ENCODE assay signal across 8 cellular contexts in genomic region chr22:30922151-30922611, GRCh38. TPM values are rescaled to one million over a fixed set of nuclear protein-coding genes. Genes with fewer than 3 reads are reported as not detected.
A peak's percentile ranks its signal among the peaks of the same experiment; 100 is the strongest.
DNase-seq lines count a peak whose midpoint lies in the region; ATAC-seq, FAIRE-seq and TF ChIP-seq lines count a peak whose summit lies in the region.

No MANE protein-coding gene starts in this region.

- no peak overlapping the region for H3K4me3 ChIP-seq in GM12865 (ENCODE audit: low read depth, low read length)
- peak overlapping the region; percentile 16 to 38 for H3K4me3 ChIP-seq in right atrium auricular region

- H3K4me1 Mint-ChIP-seq in activated naive CD4-positive, alpha-beta T cell treated with anti-CD3 and anti-CD28 coated beads for 36 hours (ENCODE audit: low read depth) = peaks cover 7% of the 10 kb centered on the region

- no peak for FAIRE-seq in HTR-8/SVneo (lab: Jason Lieb, UNC)

- intact Hi-C loops in activated naive CD4-positive, alpha-beta T cell treated with anti-CD3 and anti-CD28 coated beads for 36 hours (cut with micrococcal nuclease) = no loop called here

- H3K4me3 Mint-ChIP-seq in activated naive CD4-positive, alpha-beta T cell treated with anti-CD3 and anti-CD28 coated beads for 36 hours = peak overlapping the region; percentile 75

- no peaks in the 10 kb centered on the region for H3K27me3 ChIP-seq in right atrium auricular region

- CTCF ChIA-PET in activated naive CD4-positive, alpha-beta T cell treated with anti-CD3 and anti-CD28 coated beads for 36 hours (lab: Charles Lee) = interaction anchor here (0.6 to 2.5 kb wide), 9 partner anchors 19 to 745 kb away, joined by 3 to 19 read pairs (median 4); no protein-coding TSS in a partner anchor

- no peaks in the 10 kb centered on the region for H3K9me3 ChIP-seq in right atrium auricular region

- H3K27ac ChIP-seq in right atrium auricular region = no peak overlapping the region

- TF ChIP-seq CTCF in GM12865 (IDR thresholded peaks at IDR 0.05; ENCODE audit: insufficient read depth, low read depth, low read length, missing control alignments) = no peak
- no peak for TF ChIP-seq CTCF in right atrium auricular region (IDR thresholded peaks at IDR 0.05)

- H3K36me3 ChIP-seq in right atrium auricular region = peaks cover 8% of the 10 kb centered on the region

- peaks cover 12% of the 10 kb centered on the region for H3K36me3 Mint-ChIP-seq in activated naive CD4-positive, alpha-beta T cell treated with anti-CD3 and anti-CD28 coated beads for 36 hours (ENCODE audit: low read depth)

- no peaks in the 10 kb centered on the region for H3K27me3 Mint-ChIP-seq in activated naive CD4-positive, alpha-beta T cell treated with anti-CD3 and anti-CD28 coated beads for 36 hours (ENCODE audit: low read depth)

- no peak for ATAC-seq in GM19463 (IDR thresholded peaks at IDR 0.05; ENCODE audit: unreplicated experiment)
- no peak for ATAC-seq in GM21737 (IDR thresholded peaks at IDR 0.05; ENCODE audit: unreplicated experiment)

- H3K27ac Mint-ChIP-seq in activated naive CD4-positive, alpha-beta T cell treated with anti-CD3 and anti-CD28 coated beads for 36 hours = peak overlapping the region; percentile 77

- H3K4me1 ChIP-seq in right atrium auricular region = peaks cover 0 to 9% of the 10 kb centered on the region in 2 donors

- DNase-seq in GM12865 (ENCODE audit: low read depth) (peak; percentile 30), OCI-M2 (lab: John Stamatoyannopoulos, UW; ENCODE audit: unreplicated experiment) (peak; percentile 37), right atrium auricular region (ENCODE audit: low spot score) (no peak), HTR-8/SVneo (ENCODE audit: insufficient read length, low spot score) (no peak)
- peak; percentile 81 for DNase-seq in activated naive CD4-positive, alpha-beta T cell treated with anti-CD3 and anti-CD28 coated beads for 36 hours
- peak; percentile 79 for DNase-seq in stimulated activated CD4-positive, alpha-beta T cell treated with anti-CD3 and anti-CD28 coated beads, Interleukin-12 subunit alpha, Interleukin-12 subunit beta, amount 100 ng/mL, for 4 hours

- peaks cover 2% of the 10 kb centered on the region for H3K9me3 Mint-ChIP-seq in activated naive CD4-positive, alpha-beta T cell treated with anti-CD3 and anti-CD28 coated beads for 36 hours

RNA-seq across cellular contexts. Expression of gene MORC2, which starts 46.4 kb away (rescaled TPM):
- 10 to 100 TPM; 18.3 to 18.6 TPM for total RNA-seq in activated naive CD4-positive, alpha-beta T cell treated with anti-CD3 and anti-CD28 coated beads for 36 hours
- total RNA-seq in right atrium auricular region = 10 to 100 TPM; 20.1 to 21.0 TPM

RNA-seq across cellular contexts. Expression of gene TUG1, which starts 46.9 kb away (rescaled TPM):
- 10 to 100 TPM; 42.3 to 44.0 TPM for total RNA-seq in activated naive CD4-positive, alpha-beta T cell treated with anti-CD3 and anti-CD28 coated beads for 36 hours
- total RNA-seq in right atrium auricular region = 10 to 100 TPM; 37.2 to 39.1 TPM

Comparison
In these comparisons a context has a peak if more than half of its experiments do, and no peak if none do; other contexts are left out.
1. DNase-seq: peak in GM12865 (single experiment), OCI-M2 (single experiment), activated naive CD4-positive, alpha-beta T cell treated with anti-CD3 and anti-CD28 coated beads for 36 hours (single experiment) and stimulated activated CD4-positive, alpha-beta T cell treated with anti-CD3 and anti-CD28 coated beads, Interleukin-12 subunit alpha, Interleukin-12 subunit beta, amount 100 ng/mL, for 4 hours (single experiment); none in right atrium auricular region (single experiment) and HTR-8/SVneo (single experiment).